Comparison of ENCODE assay signal across 15 cellular contexts in genomic region chr18:51279367-51279984, GRCh38.
DNase-seq lines count a peak whose midpoint lies in the region; ATAC-seq, FAIRE-seq and TF ChIP-seq lines count a peak whose summit lies in the region.
"Had no signal": no experiment of that assay in that cellular context is flagged by ENCODE, and none has a peak within 500 bp of the region (broad histone marks: within the 10 kb centered on the region; RNA-seq: fewer than 3 reads in every experiment).

No MANE protein-coding gene starts in this region.

- H3K36me3 Mint-ChIP-seq in naive B cell = no peaks in the 10 kb centered on the region
- H3K36me3 Mint-ChIP-seq in activated T-cell treated with anti-CD3 and anti-CD28 coated beads, Interleukin-2, amount 50 U/mL, for 72 hours (ENCODE audit: insufficient read depth in 2 of 2) = no peaks in the 10 kb centered on the region

- peaks cover 0 to 3% (median 0%) of the 10 kb centered on the region in 3 donors for H3K27me3 Mint-ChIP-seq in naive B cell
- peaks cover 7% of the 10 kb centered on the region for H3K27me3 Mint-ChIP-seq in activated T-cell treated with anti-CD3 and anti-CD28 coated beads, Interleukin-2, amount 50 U/mL, for 72 hours (ENCODE audit: low read depth)
- H3K27me3 Mint-ChIP-seq: CD4-positive, alpha-beta T cell had no signal

- H3K27ac Mint-ChIP-seq in naive B cell = peak overlapping the region in 1 of 6 donors; percentile 14
- H3K27ac Mint-ChIP-seq in activated T-cell treated with anti-CD3 and anti-CD28 coated beads, Interleukin-2, amount 50 U/mL, for 72 hours = no peak overlapping the region
- H3K27ac Mint-ChIP-seq: CD4-positive, alpha-beta T cell; stimulated activated naive CD8-positive, alpha-beta T cell treated with anti-CD3 and anti-CD28 coated beads, Interleukin-15, Interleukin-2, amounts not matched to agents 100 ng/mL and 50 ng/mL, for 24 hours had no signal

- peak; percentile 63 for ATAC-seq in GM18861 (IDR thresholded peaks at IDR 0.05; ENCODE audit: unreplicated experiment)
- ATAC-seq in HG02588 (IDR thresholded peaks at IDR 0.05; ENCODE audit: unreplicated experiment) = peak; percentile 53
- peak; percentile 76 for ATAC-seq in HG03457 (IDR thresholded peaks at IDR 0.05; ENCODE audit: unreplicated experiment)
- ATAC-seq in naive B cell (ENCODE audit: low read depth in 2 of 2) = peak; percentile 63 to 73
- ATAC-seq in activated T-cell treated with anti-CD3 and anti-CD28 coated beads, Interleukin-2, amount 50 U/mL, for 72 hours (replicated peaks in 1 of 2) = no peak
- no peak for ATAC-seq in pancreas
- ATAC-seq: heart left ventricle had no signal

- intact Hi-C loops in pancreas (cut with DNase I) = no loop called here

- no peak for FAIRE-seq in pancreas (lab: Jason Lieb, UNC)

- no peak overlapping the region for H3K27ac ChIP-seq in pancreas
- H3K27ac ChIP-seq: heart left ventricle had no signal

- H3K4me3 Mint-ChIP-seq in naive B cell = peak overlapping the region in 1 of 8 donors; percentile 49
- no peak overlapping the region for H3K4me3 Mint-ChIP-seq in activated T-cell treated with anti-CD3 and anti-CD28 coated beads, Interleukin-2, amount 50 U/mL, for 72 hours
- H3K4me3 Mint-ChIP-seq: CD4-positive, alpha-beta T cell; stimulated activated naive CD8-positive, alpha-beta T cell treated with anti-CD3 and anti-CD28 coated beads, Interleukin-15, Interleukin-2, amounts not matched to agents 100 ng/mL and 50 ng/mL, for 24 hours had no signal

- H3K9me3 Mint-ChIP-seq in naive B cell = peaks cover 0 to 5% (median 1%) of the 10 kb centered on the region in 7 donors
- no peaks in the 10 kb centered on the region for H3K9me3 Mint-ChIP-seq in activated T-cell treated with anti-CD3 and anti-CD28 coated beads, Interleukin-2, amount 50 U/mL, for 72 hours
- H3K9me3 Mint-ChIP-seq: CD4-positive, alpha-beta T cell; stimulated activated naive CD8-positive, alpha-beta T cell treated with anti-CD3 and anti-CD28 coated beads, Interleukin-15, Interleukin-2, amounts not matched to agents 100 ng/mL and 50 ng/mL, for 24 hours had no signal

- peaks cover 5 to 14% (median 9%) of the 10 kb centered on the region in 3 donors for H3K4me1 Mint-ChIP-seq in naive B cell
- H3K4me1 Mint-ChIP-seq in activated T-cell treated with anti-CD3 and anti-CD28 coated beads, Interleukin-2, amount 50 U/mL, for 72 hours (ENCODE audit: low read depth) = no peaks in the 10 kb centered on the region

- H3K36me3 ChIP-seq in pancreas = no peaks in the 10 kb centered on the region
- H3K36me3 ChIP-seq: heart left ventricle had no signal

- no peak for TF ChIP-seq CTCF in pancreas (IDR thresholded peaks at IDR 0.05)

- no peaks in the 10 kb centered on the region for H3K4me1 ChIP-seq in pancreas

- H3K9me3 ChIP-seq in pancreas = no peaks in the 10 kb centered on the region
- H3K9me3 ChIP-seq: heart left ventricle had no signal

- peak; percentile 14 for DNase-seq in naive B cell
- DNase-seq in retina = no peak
- DNase-seq in activated T-cell treated with anti-CD3 and anti-CD28 coated beads, Interleukin-2, amount 50 U/mL, for 72 hours = no peak
- DNase-seq in NCI-H345 (lab: John Stamatoyannopoulos, UW) = no peak
- DNase-seq in pancreas = no peak
- DNase-seq: CD4-positive, alpha-beta T cell; heart left ventricle; NCI-H1092 treated with DMSO at 0.1 percent for 48 hours; NCI-H526 treated with DMSO at 0.1 percent for 48 hours; SHP77 treated with DMSO at 0.1 percent for 48 hours; stimulated activated CD4-positive, alpha-beta T cell treated with anti-CD3 and anti-CD28 coated beads, Interleukin-1b, Interleukin-23, amount 100 ng/mL, for 48 hours had no signal

- WGBS in pancreas, 2 donors = 86 to 87% methylated on average over 2 of the region's 2 CpGs

- H3K27me3 ChIP-seq in pancreas = no peaks in the 10 kb centered on the region
- H3K27me3 ChIP-seq: heart left ventricle had no signal

- H3K4me3 ChIP-seq in pancreas = no peak overlapping the region
- H3K4me3 ChIP-seq: heart left ventricle had no signal

Comparison
In these comparisons a context has a peak if more than half of its experiments do, and no peak if none do; other contexts are left out.
1. ATAC-seq: peak in GM18861 (single experiment), HG02588 (single experiment), HG03457 (single experiment) and naive B cell (2 of 2); none in activated T-cell treated with anti-CD3 and anti-CD28 coated beads, Interleukin-2, amount 50 U/mL, for 72 hours (0 of 2) and pancreas (0 of 4).